ENCODE assay signal across 29 cellular contexts in genomic region chr12:122045262-122045661, GRCh38.
"Had no signal": no experiment of that assay in that cellular context is flagged by ENCODE, and none has a peak within 500 bp of the region (broad histone marks: within the 10 kb centered on the region; RNA-seq: fewer than 3 reads in every experiment).

No MANE protein-coding gene starts in this region.

- DNase-seq: activated CD4-positive, alpha-beta memory T cell treated with anti-CD3 and anti-CD28 coated beads for 36 hours; activated CD4-positive, alpha-beta T cell treated with anti-CD3 and anti-CD28 coated beads for 36 hours; activated CD4-positive, alpha-beta T cell treated with anti-CD3 and anti-CD28 coated beads, Interleukin-2, amount 10 ng/mL, durations not matched to agents 24 days and 14 days; activated CD4-positive, CD25-positive, alpha-beta regulatory T cell; activated CD4-positive, CD25-positive, alpha-beta regulatory T cell treated with anti-CD3 and anti-CD28 coated beads, Interleukin-2, amount 50 U/mL, for 72 hours; activated CD8-positive, alpha-beta memory T cell treated with anti-CD3 and anti-CD28 coated beads, Interleukin-2, amount 10 ng/mL, durations not matched to agents 7 days and 5 days; activated CD8-positive, alpha-beta memory T cell treated with anti-CD3 and anti-CD28 coated beads, Interleukin-2, amount 50 U/mL, for 4 hours; activated CD8-positive, alpha-beta T cell treated with anti-CD3 and anti-CD28 coated beads, Interleukin-2, amount 10 ng/mL, durations not matched to agents 7 days and 5 days; activated effector memory CD4-positive, alpha-beta T cell treated with anti-CD3 and anti-CD28 coated beads, Interleukin-2, amount 50 U/mL, for 16 hours; activated naive CD4-positive, alpha-beta T cell treated with anti-CD3 and anti-CD28 coated beads for 36 hours; activated naive CD8-positive, alpha-beta T cell treated with anti-CD3 and anti-CD28 coated beads for 36 hours; activated naive CD8-positive, alpha-beta T cell treated with anti-CD3 and anti-CD28 coated beads, Interleukin-2, amount 50 U/mL, for 24 hours; activated T-cell treated with anti-CD3 and anti-CD28 coated beads, Interleukin-2, amount 50 U/mL, for 1 hour; activated T-cell treated with anti-CD3 and anti-CD28 coated beads, Interleukin-2, amount 50 U/mL, for 48 hours; adrenal gland; amygdala; aorta; body of pancreas; caudate nucleus; cortex of kidney; dermis blood vessel endothelial cell; effector CD4-positive, alpha-beta T cell; effector memory CD8-positive, alpha-beta T cell; esophagus squamous epithelium; T-helper 2 cell had no signal

- H3K4me3 ChIP-seq: adrenal gland, body of pancreas, esophagus squamous epithelium had no signal

- H3K4me3 Mint-ChIP-seq: activated CD4-positive, alpha-beta memory T cell treated with anti-CD3 and anti-CD28 coated beads for 36 hours; activated CD4-positive, alpha-beta T cell treated with anti-CD3 and anti-CD28 coated beads for 36 hours; activated CD4-positive, alpha-beta T cell treated with anti-CD3 and anti-CD28 coated beads, Interleukin-2, amount 10 ng/mL, durations not matched to agents 24 days and 14 days; activated CD8-positive, alpha-beta memory T cell treated with anti-CD3 and anti-CD28 coated beads, Interleukin-2, amount 10 ng/mL, durations not matched to agents 7 days and 5 days; activated CD8-positive, alpha-beta T cell treated with anti-CD3 and anti-CD28 coated beads, Interleukin-2, amount 10 ng/mL, durations not matched to agents 7 days and 5 days; activated naive CD4-positive, alpha-beta T cell treated with anti-CD3 and anti-CD28 coated beads for 36 hours; activated naive CD4-positive, alpha-beta T cell treated with anti-CD3 and anti-CD28 coated beads, Interleukin-2, amount 50 U/mL, for 24 hours; activated naive CD8-positive, alpha-beta T cell treated with anti-CD3 and anti-CD28 coated beads for 36 hours; activated naive CD8-positive, alpha-beta T cell treated with anti-CD3 and anti-CD28 coated beads, Interleukin-2, amount 50 U/mL, for 24 hours; activated T-helper 1 cell treated with anti-CD3 and anti-CD28 coated beads, Interleukin-12 subunit alpha, Interleukin-12 subunit beta, Interleukin-2, Interleukin-4 antibody, amounts not matched to agents 30 ng/mL and 10 ng/mL and 1 ng/mL, durations not matched to agents 14 hours and 24 hours and 36 hours; effector memory CD8-positive, alpha-beta T cell had no signal

- H3K9me3 ChIP-seq: adrenal gland, body of pancreas, esophagus squamous epithelium had no signal

- ATAC-seq: activated CD4-positive, alpha-beta T cell treated with anti-CD3 and anti-CD28 coated beads for 36 hours; activated CD8-positive, alpha-beta memory T cell treated with anti-CD3 and anti-CD28 coated beads, Interleukin-2, amount 10 ng/mL, durations not matched to agents 7 days and 5 days; activated CD8-positive, alpha-beta T cell treated with anti-CD3 and anti-CD28 coated beads, Interleukin-2, amount 10 ng/mL, durations not matched to agents 7 days and 5 days; activated naive CD8-positive, alpha-beta T cell treated with anti-CD3 and anti-CD28 coated beads, Interleukin-2, amount 50 U/mL, for 24 hours; body of pancreas; effector memory CD8-positive, alpha-beta T cell had no signal

- H3K27ac Mint-ChIP-seq: activated CD4-positive, alpha-beta memory T cell treated with anti-CD3 and anti-CD28 coated beads for 36 hours; activated CD4-positive, alpha-beta T cell treated with anti-CD3 and anti-CD28 coated beads for 36 hours; activated CD4-positive, alpha-beta T cell treated with anti-CD3 and anti-CD28 coated beads, Interleukin-2, amount 10 ng/mL, durations not matched to agents 24 days and 14 days; activated CD8-positive, alpha-beta memory T cell treated with anti-CD3 and anti-CD28 coated beads, Interleukin-2, amount 10 ng/mL, durations not matched to agents 7 days and 5 days; activated CD8-positive, alpha-beta T cell treated with anti-CD3 and anti-CD28 coated beads, Interleukin-2, amount 10 ng/mL, durations not matched to agents 7 days and 5 days; activated naive CD4-positive, alpha-beta T cell treated with anti-CD3 and anti-CD28 coated beads for 36 hours; activated naive CD4-positive, alpha-beta T cell treated with anti-CD3 and anti-CD28 coated beads, Interleukin-2, amount 50 U/mL, for 24 hours; activated naive CD8-positive, alpha-beta T cell treated with anti-CD3 and anti-CD28 coated beads for 36 hours; activated naive CD8-positive, alpha-beta T cell treated with anti-CD3 and anti-CD28 coated beads, Interleukin-2, amount 50 U/mL, for 24 hours; activated T-helper 1 cell treated with anti-CD3 and anti-CD28 coated beads, Interleukin-12 subunit alpha, Interleukin-12 subunit beta, Interleukin-2, Interleukin-4 antibody, amounts not matched to agents 30 ng/mL and 10 ng/mL and 1 ng/mL, durations not matched to agents 14 hours and 24 hours and 36 hours; activated T-helper 2 cell treated with anti-CD3 and anti-CD28 coated beads, Interferon-gamma antibody, Interleukin-2, Interleukin-4, amounts not matched to agents 10 μg/mL and 5 μg/mL and 100 μg/mL, durations not matched to agents 14 hours and 24 hours and 36 hours had no signal

- H3K4me1 Mint-ChIP-seq: activated CD4-positive, alpha-beta T cell treated with anti-CD3 and anti-CD28 coated beads for 36 hours; activated CD4-positive, alpha-beta T cell treated with anti-CD3 and anti-CD28 coated beads, Interleukin-2, amount 10 ng/mL, durations not matched to agents 24 days and 14 days; activated CD8-positive, alpha-beta memory T cell treated with anti-CD3 and anti-CD28 coated beads, Interleukin-2, amount 10 ng/mL, durations not matched to agents 7 days and 5 days; activated naive CD4-positive, alpha-beta T cell treated with anti-CD3 and anti-CD28 coated beads, Interleukin-2, amount 50 U/mL, for 24 hours; activated naive CD8-positive, alpha-beta T cell treated with anti-CD3 and anti-CD28 coated beads for 36 hours; activated naive CD8-positive, alpha-beta T cell treated with anti-CD3 and anti-CD28 coated beads, Interleukin-2, amount 50 U/mL, for 24 hours had no signal

- H3K36me3 Mint-ChIP-seq: activated CD8-positive, alpha-beta memory T cell treated with anti-CD3 and anti-CD28 coated beads, Interleukin-2, amount 10 ng/mL, durations not matched to agents 7 days and 5 days; activated naive CD4-positive, alpha-beta T cell treated with anti-CD3 and anti-CD28 coated beads, Interleukin-2, amount 50 U/mL, for 24 hours had no signal

- H3K4me1 ChIP-seq: adrenal gland had no signal

- H3K9me3 Mint-ChIP-seq: activated CD4-positive, alpha-beta memory T cell treated with anti-CD3 and anti-CD28 coated beads for 36 hours; activated CD4-positive, alpha-beta T cell treated with anti-CD3 and anti-CD28 coated beads, Interleukin-2, amount 10 ng/mL, durations not matched to agents 24 days and 14 days; activated naive CD4-positive, alpha-beta T cell treated with anti-CD3 and anti-CD28 coated beads for 36 hours; activated naive CD4-positive, alpha-beta T cell treated with anti-CD3 and anti-CD28 coated beads, Interleukin-2, amount 50 U/mL, for 24 hours; activated naive CD8-positive, alpha-beta T cell treated with anti-CD3 and anti-CD28 coated beads for 36 hours; activated naive CD8-positive, alpha-beta T cell treated with anti-CD3 and anti-CD28 coated beads, Interleukin-2, amount 50 U/mL, for 24 hours; activated T-helper 1 cell treated with anti-CD3 and anti-CD28 coated beads, Interleukin-12 subunit alpha, Interleukin-12 subunit beta, Interleukin-2, Interleukin-4 antibody, amounts not matched to agents 30 ng/mL and 10 ng/mL and 1 ng/mL, durations not matched to agents 14 hours and 24 hours and 36 hours; activated T-helper 2 cell treated with anti-CD3 and anti-CD28 coated beads, Interferon-gamma antibody, Interleukin-2, Interleukin-4, amounts not matched to agents 10 μg/mL and 5 μg/mL and 100 μg/mL, durations not matched to agents 14 hours and 24 hours and 36 hours; effector memory CD8-positive, alpha-beta T cell had no signal

- H3K27ac ChIP-seq: adrenal gland, body of pancreas, epithelial cell of prostate, esophagus squamous epithelium had no signal

- H3K27me3 ChIP-seq: adrenal gland, body of pancreas, esophagus squamous epithelium had no signal

- H3K27me3 Mint-ChIP-seq: activated CD4-positive, alpha-beta memory T cell treated with anti-CD3 and anti-CD28 coated beads for 36 hours; activated CD4-positive, alpha-beta T cell treated with anti-CD3 and anti-CD28 coated beads for 36 hours; activated CD4-positive, alpha-beta T cell treated with anti-CD3 and anti-CD28 coated beads, Interleukin-2, amount 10 ng/mL, durations not matched to agents 24 days and 14 days; activated CD8-positive, alpha-beta memory T cell treated with anti-CD3 and anti-CD28 coated beads, Interleukin-2, amount 10 ng/mL, durations not matched to agents 7 days and 5 days; activated naive CD4-positive, alpha-beta T cell treated with anti-CD3 and anti-CD28 coated beads, Interleukin-2, amount 50 U/mL, for 24 hours; activated naive CD8-positive, alpha-beta T cell treated with anti-CD3 and anti-CD28 coated beads for 36 hours; activated naive CD8-positive, alpha-beta T cell treated with anti-CD3 and anti-CD28 coated beads, Interleukin-2, amount 50 U/mL, for 24 hours; effector memory CD8-positive, alpha-beta T cell had no signal
